7 cellular contexts compared by ENCODE assay signal in the genomic region with DNA sequence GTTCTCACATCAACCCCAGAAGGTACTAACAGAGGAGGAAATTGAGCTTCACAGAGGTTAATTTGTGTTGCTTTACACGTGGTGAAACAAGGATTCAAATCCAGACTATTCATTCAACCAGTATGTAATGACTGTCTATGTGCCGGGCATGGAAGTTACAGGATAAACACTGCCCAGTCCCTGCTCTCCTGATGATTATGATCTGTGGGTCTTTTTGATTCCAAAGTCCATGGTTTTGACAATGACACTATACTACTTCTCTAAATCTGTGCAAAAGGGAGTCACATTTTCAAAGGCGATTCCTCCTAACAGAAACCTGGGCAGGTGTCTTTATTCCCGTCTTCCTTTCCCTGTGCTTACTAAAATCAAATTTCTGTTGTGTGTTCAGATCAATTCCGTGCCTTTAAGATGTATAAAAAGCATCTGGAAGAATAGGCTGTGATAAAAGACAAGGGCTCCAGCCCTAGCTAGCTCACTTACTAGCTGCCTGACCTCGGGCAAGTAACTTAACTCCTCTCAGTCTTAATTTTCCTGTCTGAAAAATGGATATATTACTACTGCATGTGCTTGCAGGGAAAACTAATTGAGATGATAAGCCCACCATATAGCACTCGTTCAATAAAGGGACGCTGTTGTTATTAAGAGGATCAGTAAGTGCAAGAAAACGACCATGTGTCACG. TPM values are rescaled to one million over a fixed set of nuclear protein-coding genes. Genes with fewer than 3 reads are reported as not detected.
DNase-seq lines count a peak whose midpoint lies in the region; ATAC-seq and TF ChIP-seq lines count a peak whose summit lies in the region.

No MANE protein-coding gene starts in this region.

- H3K27me3 ChIP-seq in HAP-1 (ENCODE audit: low read depth), result no peaks in the 10 kb centered on the region; the same call in 1 of the 2 replicates

- peaks cover 2% of the 10 kb centered on the region for H3K27me3 Mint-ChIP-seq in activated B cell treated with CpG ODN at 0.5 μM for 24 hours
- H3K27me3 Mint-ChIP-seq in stimulated activated naive B cell treated with anti-CD40 and anti-IgM and Interleukin-4, amounts not matched to agents 10 μg/mL and 1 μg/mL and 100 μg/mL, for 72 hours, result peaks cover 7% of the 10 kb centered on the region in 2 donors

- CTCF ChIA-PET in activated B cell treated with CpG ODN at 0.5 μM for 24 hours (lab: Charles Lee), result no interaction called here

- peaks cover 16% of the 10 kb centered on the region for H3K36me3 Mint-ChIP-seq in activated B cell treated with CpG ODN at 0.5 μM for 24 hours (ENCODE audit: low read depth)
- H3K36me3 Mint-ChIP-seq in stimulated activated naive B cell treated with anti-CD40 and anti-IgM and Interleukin-4, amounts not matched to agents 10 μg/mL and 1 μg/mL and 100 μg/mL, for 72 hours, result no peaks in the 10 kb centered on the region

- H3K4me3 ChIP-seq in HAP-1 (peak overlapping the region; percentile 69), iPS-11a (ENCODE audit: low read depth, low read length) (peak overlapping the region; percentile 70)

- H3K27ac Mint-ChIP-seq in activated B cell treated with CpG ODN at 0.5 μM for 24 hours, result peak overlapping the region; percentile 84
- peak overlapping the region; percentile 78 for H3K27ac Mint-ChIP-seq in stimulated activated naive B cell treated with anti-CD40 and anti-IgM and Interleukin-4, amounts not matched to agents 10 μg/mL and 1 μg/mL and 100 μg/mL, for 72 hours

- H3K4me3 Mint-ChIP-seq in activated B cell treated with CpG ODN at 0.5 μM for 24 hours, result peak overlapping the region; percentile 87
- peak overlapping the region; percentile 78 to 97 for H3K4me3 Mint-ChIP-seq in stimulated activated naive B cell treated with anti-CD40 and anti-IgM and Interleukin-4, amounts not matched to agents 10 μg/mL and 1 μg/mL and 100 μg/mL, for 72 hours

- ATAC-seq in activated B cell treated with CpG ODN at 0.5 μM for 24 hours (ENCODE audit: low read depth) (no peak), HG03565 (IDR thresholded peaks at IDR 0.05; ENCODE audit: unreplicated experiment) (no peak), GM18502 (IDR thresholded peaks at IDR 0.05; ENCODE audit: poor library complexity, unreplicated experiment) (no peak)
- no peak for ATAC-seq in stimulated activated naive B cell treated with anti-CD40 and anti-IgM and Interleukin-4, amounts not matched to agents 10 μg/mL and 1 μg/mL and 100 μg/mL, for 72 hours (replicated peaks)

- H3K4me1 Mint-ChIP-seq in activated B cell treated with CpG ODN at 0.5 μM for 24 hours, result peaks cover 43% of the 10 kb centered on the region
- peaks cover 11 to 33% of the 10 kb centered on the region in 2 donors for H3K4me1 Mint-ChIP-seq in stimulated activated naive B cell treated with anti-CD40 and anti-IgM and Interleukin-4, amounts not matched to agents 10 μg/mL and 1 μg/mL and 100 μg/mL, for 72 hours

- no peaks in the 10 kb centered on the region for H3K36me3 ChIP-seq in HAP-1 (replicated peaks)

- no peaks in the 10 kb centered on the region for H3K4me1 ChIP-seq in HAP-1

- DNase-seq in HAP-1 (ENCODE audit: low spot score in 2 of 2), result no peak
- DNase-seq in activated B cell treated with CpG ODN at 0.5 μM for 24 hours, result no peak
- DNase-seq in stimulated activated naive B cell treated with anti-CD40 and anti-IgM and Interleukin-4, amounts not matched to agents 10 μg/mL and 1 μg/mL and 100 μg/mL, for 72 hours, result no peak
- DNase-seq in epidermal melanocyte (ENCODE audit: insufficient read length, low spot score), result no peak

- intact Hi-C loops in activated B cell treated with CpG ODN at 0.5 μM for 24 hours (cut with micrococcal nuclease), result loop anchor here (5.0 to 10.0 kb wide), 3 partner anchors 767 to 943 kb away; a partner anchor contains a TSS

- TF ChIP-seq CTCF in activated B cell treated with CpG ODN at 0.5 μM for 24 hours (IDR thresholded peaks at IDR 0.05), result no peak

- in situ Hi-C loops in HAP-1 (cut with MboI; ENCODE audit: low sequenced_read_pairs), result loop anchor here (5.0 kb wide), 1 partner anchor 73 kb away; a partner anchor contains a TSS

- H3K9me3 ChIP-seq in HAP-1, result no peaks in the 10 kb centered on the region

- no peaks in the 10 kb centered on the region for H3K9me3 Mint-ChIP-seq in activated B cell treated with CpG ODN at 0.5 μM for 24 hours
- H3K9me3 Mint-ChIP-seq in stimulated activated naive B cell treated with anti-CD40 and anti-IgM and Interleukin-4, amounts not matched to agents 10 μg/mL and 1 μg/mL and 100 μg/mL, for 72 hours, result no peaks in the 10 kb centered on the region

- POLR2A ChIA-PET in activated B cell treated with CpG ODN at 0.5 μM for 24 hours (lab: Charles Lee), result interaction anchor here (0.6 to 1.7 kb wide), 4 partner anchors 13 to 71 kb away, joined by 3 to 8 read pairs (median 5); a partner anchor contains a TSS

RNA-seq across cellular contexts. Expression of a gene that starts 1.0 kb away (rescaled TPM):
- 31.4 and 37.4 TPM in 2 replicates for total RNA-seq in activated B cell treated with CpG ODN at 0.5 μM for 24 hours
